ENCODE assay signal across 24 cellular contexts in the genomic region with DNA sequence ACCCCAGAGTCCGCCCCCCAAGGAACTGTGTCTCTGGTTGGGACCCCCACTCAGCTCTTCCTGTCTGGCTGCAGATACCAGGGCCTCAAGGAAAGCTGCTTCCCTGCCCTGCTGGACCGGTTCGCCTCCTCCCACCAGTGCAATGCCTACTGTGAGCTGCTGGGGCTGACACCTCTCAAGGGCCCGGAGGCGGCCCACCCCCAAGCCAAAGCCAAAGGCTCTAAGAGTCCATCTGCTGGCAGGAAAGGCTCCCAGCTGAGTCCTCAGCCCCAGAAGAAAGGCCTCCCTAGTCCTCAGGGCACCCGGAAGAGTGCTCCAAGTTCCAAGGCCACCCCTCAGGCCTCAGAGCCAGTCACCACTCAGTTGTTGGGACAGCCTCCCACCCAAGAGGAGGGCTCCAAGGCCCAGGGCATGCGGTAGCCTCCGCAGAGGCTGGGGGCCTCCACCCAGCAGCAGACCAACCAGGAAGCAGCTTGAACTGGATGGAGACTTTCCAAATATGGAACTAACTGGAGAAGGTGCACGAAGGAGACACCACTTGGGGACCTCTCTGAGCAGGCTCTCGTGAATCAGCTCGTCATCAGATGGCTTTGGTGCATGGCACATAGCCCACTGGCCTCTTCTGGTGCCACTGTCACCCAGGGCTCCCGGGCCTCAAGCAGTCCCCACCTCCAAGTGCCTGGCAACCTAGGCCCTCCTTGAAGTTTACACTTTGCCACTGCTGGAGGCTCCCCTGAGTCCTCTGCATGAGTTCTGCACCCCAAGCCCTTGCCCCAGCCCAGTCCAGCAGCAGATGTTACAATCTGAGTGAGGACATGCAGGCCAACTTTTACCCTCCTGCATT. TPM values are rescaled to one million over a fixed set of nuclear protein-coding genes. Genes with fewer than 3 reads are reported as not detected.
"Had no signal": no experiment of that assay in that cellular context is flagged by ENCODE, and none has a peak within 500 bp of the region (broad histone marks: within the 10 kb centered on the region; RNA-seq: fewer than 3 reads in every experiment).

No MANE protein-coding gene starts in this region.

- H3K36me3 ChIP-seq: brain microvascular endothelial cell, Peyer's patch, SJSA1 had no signal

- H3K27ac ChIP-seq: brain microvascular endothelial cell, Peyer's patch, RWPE1, SJSA1 had no signal

- H3K9me3 ChIP-seq: Peyer's patch, SJSA1 had no signal

- DNase-seq: activated B cell treated with CpG ODN at 0.5 μM for 24 hours; activated CD4-positive, alpha-beta T cell treated with anti-CD3 and anti-CD28 coated beads for 1 hour; activated CD4-positive, alpha-beta T cell treated with anti-CD3 and anti-CD28 coated beads, Interleukin-2, amount 10 ng/mL, durations not matched to agents 24 days and 14 days; activated CD4-positive, alpha-beta T cell treated with anti-CD3 and anti-CD28 coated beads, Interleukin-2, amount 50 U/mL, for 48 hours; activated CD8-positive, alpha-beta memory T cell treated with anti-CD3 and anti-CD28 coated beads, Interleukin-2, amount 10 ng/mL, durations not matched to agents 7 days and 5 days; activated effector memory CD4-positive, alpha-beta T cell treated with anti-CD3 and anti-CD28 coated beads, Interleukin-2, amount 50 U/mL, for 16 hours; activated naive CD4-positive, alpha-beta T cell treated with anti-CD3 and anti-CD28 coated beads for 36 hours; activated T-cell treated with anti-CD3 and anti-CD28 coated beads, Interleukin-2, amount 50 U/mL, for 24 hours; amygdala; brain microvascular endothelial cell; Karpas-422; MM.1S; NCI-H1105 treated with DMSO at 0.1 percent for 48 hours; NCI-H1436 treated with DMSO at 0.1 percent for 48 hours; NCI-H187; NCI-H2081; NCI-H510A treated with DMSO at 0.1 percent for 48 hours; NCI-H69; Peyer's patch; SHP77; T-helper 9 cell had no signal

- ATAC-seq: activated CD8-positive, alpha-beta memory T cell treated with anti-CD3 and anti-CD28 coated beads, Interleukin-2, amount 10 ng/mL, durations not matched to agents 7 days and 5 days had no signal

- H3K4me1 ChIP-seq: Peyer's patch, SJSA1 had no signal

- H3K27me3 ChIP-seq: brain microvascular endothelial cell, Peyer's patch, SJSA1 had no signal

- H3K4me3 ChIP-seq: Peyer's patch, SJSA1 had no signal

RNA-seq across cellular contexts. Expression of a gene that starts 16.2 kb away (rescaled TPM):
- total RNA-seq: activated B cell treated with CpG ODN at 0.5 μM for 24 hours; activated CD4-positive, alpha-beta T cell treated with anti-CD3 and anti-CD28 coated beads, Interleukin-2, amount 10 ng/mL, durations not matched to agents 24 days and 14 days; activated CD8-positive, alpha-beta memory T cell treated with anti-CD3 and anti-CD28 coated beads, Interleukin-2, amount 10 ng/mL, durations not matched to agents 7 days and 5 days; activated naive CD4-positive, alpha-beta T cell treated with anti-CD3 and anti-CD28 coated beads for 36 hours; activated T-helper 1 cell treated with anti-CD3 and anti-CD28 coated beads, Interleukin-12 subunit alpha, Interleukin-12 subunit beta, Interleukin-2, Interleukin-4 antibody, amounts not matched to agents 30 ng/mL and 10 ng/mL and 1 ng/mL, durations not matched to agents 14 hours and 24 hours and 36 hours; SJSA1 had no signal
